1 cellular context compared by ENCODE assay signal in the genomic region with DNA sequence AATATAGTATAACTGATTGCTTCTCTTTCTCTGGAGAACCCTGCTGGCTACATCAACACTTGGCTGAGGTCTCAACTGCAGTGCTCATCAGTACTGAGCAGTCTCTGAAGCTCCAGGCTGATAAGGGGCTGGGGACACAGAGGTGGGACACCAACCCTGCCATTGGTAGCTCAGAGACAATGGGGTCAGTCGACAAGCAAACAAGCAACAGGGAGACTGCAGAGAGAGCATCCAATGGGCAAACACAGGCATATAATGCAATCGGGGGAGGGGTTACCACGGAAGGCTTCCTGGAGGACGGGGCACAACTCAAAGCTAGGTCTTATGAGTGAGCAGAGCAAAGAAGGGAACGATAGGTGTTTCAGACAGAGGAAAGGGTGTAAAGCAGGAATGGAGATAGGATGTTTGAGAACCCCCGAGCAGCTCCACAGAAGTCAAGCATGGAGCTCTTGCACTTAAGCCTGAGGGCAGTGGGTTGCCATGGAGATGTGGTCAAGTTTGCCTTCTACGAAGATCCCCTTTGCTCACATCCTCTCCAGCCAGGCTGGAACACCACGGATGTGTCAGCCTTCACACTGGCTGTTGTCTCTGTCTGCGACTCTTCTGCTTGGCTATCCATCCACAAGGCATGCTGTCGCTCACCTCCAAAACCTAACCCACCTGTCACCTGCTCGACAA.
TF ChIP-seq lines count a peak whose summit lies in the region.

No MANE protein-coding gene starts in this region.

TF ChIP-seq in SK-N-SH treated with all-trans-retinoic acid at 6 μM for 48 hours, 23 proteins besides CTCF, POLR2A, EP300 and RAD21 (continued from another document):
- TF ChIP-seq, protein P1, sequence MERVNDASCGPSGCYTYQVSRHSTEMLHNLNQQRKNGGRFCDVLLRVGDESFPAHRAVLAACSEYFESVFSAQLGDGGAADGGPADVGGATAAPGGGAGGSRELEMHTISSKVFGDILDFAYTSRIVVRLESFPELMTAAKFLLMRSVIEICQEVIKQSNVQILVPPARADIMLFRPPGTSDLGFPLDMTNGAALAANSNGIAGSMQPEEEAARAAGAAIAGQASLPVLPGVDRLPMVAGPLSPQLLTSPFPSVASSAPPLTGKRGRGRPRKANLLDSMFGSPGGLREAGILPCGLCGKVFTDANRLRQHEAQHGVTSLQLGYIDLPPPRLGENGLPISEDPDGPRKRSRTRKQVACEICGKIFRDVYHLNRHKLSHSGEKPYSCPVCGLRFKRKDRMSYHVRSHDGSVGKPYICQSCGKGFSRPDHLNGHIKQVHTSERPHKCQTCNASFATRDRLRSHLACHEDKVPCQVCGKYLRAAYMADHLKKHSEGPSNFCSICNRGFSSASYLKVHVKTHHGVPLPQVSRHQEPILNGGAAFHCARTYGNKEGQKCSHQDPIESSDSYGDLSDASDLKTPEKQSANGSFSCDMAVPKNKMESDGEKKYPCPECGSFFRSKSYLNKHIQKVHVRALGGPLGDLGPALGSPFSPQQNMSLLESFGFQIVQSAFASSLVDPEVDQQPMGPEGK (CRISPR knock-in tag; IDR thresholded peaks at IDR 0.05; ENCODE audit: borderline replicate concordance), result no peak
